ENCODE assay signal across 8 cellular contexts in the genomic region with DNA sequence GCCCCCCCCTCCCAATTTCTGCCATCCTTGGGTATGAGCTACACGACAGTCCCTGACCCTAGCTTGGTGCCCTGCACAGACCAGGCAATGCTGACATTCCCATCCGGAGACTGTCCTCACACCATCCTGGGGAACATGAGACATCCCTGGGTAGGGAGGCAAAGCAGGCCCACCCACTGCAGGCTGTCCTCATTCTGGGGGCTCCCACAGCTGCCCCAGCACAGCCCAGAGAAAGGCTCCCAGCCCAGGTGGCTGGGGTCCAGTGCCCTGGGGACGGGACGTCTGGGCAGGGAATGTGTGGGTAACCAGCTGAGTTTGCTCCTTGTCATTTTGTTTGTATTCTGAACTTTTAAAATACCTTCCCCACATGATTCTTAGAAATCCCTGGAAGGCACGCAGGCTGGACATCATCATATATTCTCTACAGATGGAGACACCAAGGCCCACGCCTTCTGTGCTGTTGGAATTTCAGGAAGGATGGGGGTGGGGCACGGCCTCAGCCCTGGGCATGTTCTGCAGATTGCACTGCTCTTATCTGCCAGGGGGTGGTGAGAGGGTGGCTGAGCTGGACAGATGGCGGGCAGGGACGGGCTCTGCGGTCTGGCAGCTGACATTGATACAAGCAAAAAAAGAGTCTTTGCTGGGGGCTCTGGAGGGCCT. TPM values are rescaled to one million over a fixed set of nuclear protein-coding genes. Genes with fewer than 3 reads are reported as not detected.
DNase-seq lines count a peak whose midpoint lies in the region; ATAC-seq and TF ChIP-seq lines count a peak whose summit lies in the region.
"Had no signal": no experiment of that assay in that cellular context is flagged by ENCODE, and none has a peak within 500 bp of the region (broad histone marks: within the 10 kb centered on the region; RNA-seq: fewer than 3 reads in every experiment).

No MANE protein-coding gene starts in this region.

- H3K4me3 Mint-ChIP-seq in T-helper 17 cell, result no peak overlapping the region

- WGBS in gastroesophageal sphincter (ENCODE audit: low coverage in 1 of 2), 2 donors, result 40% methylated on average over 4 of the region's 10 CpGs; no CpG with 5 or more reads in 1 of the 2 donors
- WGBS in testis, 2 donors, result 52 to 80% methylated on average over 6 to 10 of the region's 10 CpGs

- peak overlapping the region; percentile 45 for H3K27ac Mint-ChIP-seq in T-helper 17 cell

- H3K4me1 Mint-ChIP-seq in T-helper 17 cell, result peaks cover 9% of the 10 kb centered on the region

- DNase-seq in HUDEP-2 (lab: John Stamatoyannopoulos, UW; ENCODE audit: unreplicated experiment in 76 of 76), result peak in 65 of 76 experiments; percentile 16 to 79 (median 61)
- DNase-seq in T-helper 17 cell, result no peak
- DNase-seq in testis, result peak; percentile 83
- no peak for DNase-seq in NCI-H187 treated with DMSO at 0.1 percent for 48 hours (lab: John Stamatoyannopoulos, UW)
- DNase-seq in stimulated activated naive CD8-positive, alpha-beta T cell treated with anti-CD3 and anti-CD28 coated beads, Interleukin-15, Interleukin-2, amounts not matched to agents 100 U/mL and 50 U/mL, for 24 hours, result no peak

- no peak for TF ChIP-seq EP300 in gastroesophageal sphincter (IDR thresholded peaks at IDR 0.05)

- H3K36me3 ChIP-seq in gastroesophageal sphincter (peaks cover 0 to 26% of the 10 kb centered on the region in 2 donors), testis (ENCODE audit: low read depth, missing control alignments) (no peaks in the 10 kb centered on the region)

- H3K9me3 ChIP-seq in T-helper 17 cell (ENCODE audit: control insufficient read depth, low read length, poor library complexity, severe bottlenecking) (no peaks in the 10 kb centered on the region), gastroesophageal sphincter (no peaks in the 10 kb centered on the region), testis (no peaks in the 10 kb centered on the region)

- peaks cover 0 to 40% (median 0%) of the 10 kb centered on the region in 3 donors for H3K4me1 ChIP-seq in gastroesophageal sphincter
- peaks cover 50% of the 10 kb centered on the region for H3K4me1 ChIP-seq in testis

- TF ChIP-seq POLR2A in gastroesophageal sphincter (IDR thresholded peaks at IDR 0.05), result no peak
- no peak for TF ChIP-seq POLR2A in testis (IDR thresholded peaks at IDR 0.05)

- H3K27me3 ChIP-seq in gastroesophageal sphincter, result no peaks in the 10 kb centered on the region
- no peaks in the 10 kb centered on the region for H3K27me3 ChIP-seq in testis

- no peaks in the 10 kb centered on the region for H3K27me3 Mint-ChIP-seq in T-helper 17 cell

- no peaks in the 10 kb centered on the region for H3K36me3 Mint-ChIP-seq in T-helper 17 cell (ENCODE audit: low read depth)

- no peak overlapping the region for H3K27ac ChIP-seq in gastroesophageal sphincter
- H3K27ac ChIP-seq in testis, result peak overlapping the region in 1 of 2 donors; percentile 11

- H3K4me3 ChIP-seq in gastroesophageal sphincter (no peak overlapping the region), testis (no peak overlapping the region)
- H3K4me3 ChIP-seq: lung had no signal

- TF ChIP-seq CTCF in gastroesophageal sphincter (IDR thresholded peaks at IDR 0.05) (no peak), testis (IDR thresholded peaks at IDR 0.05) (peak in 1 of 3 experiments; percentile 10)

- ATAC-seq in T-helper 17 cell (no peak), gastroesophageal sphincter (peak; percentile 20), GM18861 (IDR thresholded peaks at IDR 0.05; ENCODE audit: unreplicated experiment) (no peak)
- no peak for ATAC-seq in stimulated activated naive CD8-positive, alpha-beta T cell treated with anti-CD3 and anti-CD28 coated beads, Interleukin-15, Interleukin-2, amounts not matched to agents 100 U/mL and 50 U/mL, for 24 hours

- intact Hi-C loops in testis (cut with DNase I; ENCODE audit: low total_unique reads), result no loop called here

RNA-seq across cellular contexts. Expression of a gene that starts 28.5 kb away (rescaled TPM):
- total RNA-seq in T-helper 17 cell (1 to 10 TPM; 3.1 to 5.0 TPM), gastroesophageal sphincter (1 to 10 TPM in 3 of 4 donors, under 1 TPM in 1; 0.94 to 4.0 (median 2.3) TPM), testis (10 to 100 TPM; 44.5 to 47.9 TPM)
- polyA plus RNA-seq in testis (ENCODE audit: insufficient read depth, low read depth, low replicate concordance), result 39.1 TPM

RNA-seq across cellular contexts. Expression of a gene that starts 48.1 kb away (rescaled TPM):
- 10 to 100 TPM; 87.1 to 91.1 TPM for total RNA-seq in T-helper 17 cell
- total RNA-seq in gastroesophageal sphincter, result 10 to 100 TPM in 3 of 4 donors, 1 to 10 TPM in 1; 6.5 to 15.5 (median 11.6) TPM
- total RNA-seq in testis, result 1 to 10 TPM; 7.1 to 7.7 TPM
- 7.6 TPM for polyA plus RNA-seq in testis (ENCODE audit: insufficient read depth, low read depth, low replicate concordance)

Comparison
In these comparisons a context has a peak if more than half of its experiments do, and no peak if none do; other contexts are left out.
1. DNase-seq: peak in HUDEP-2 (65 of 76) and testis (single experiment); none in T-helper 17 cell (0 of 3), NCI-H187 treated with DMSO at 0.1 percent for 48 hours (single experiment) and stimulated activated naive CD8-positive, alpha-beta T cell treated with anti-CD3 and anti-CD28 coated beads, Interleukin-15, Interleukin-2, amounts not matched to agents 100 U/mL and 50 U/mL, for 24 hours (single experiment).
2. RNA of a gene that starts 28.5 kb away (total RNA-seq): 44.5 to 47.9 TPM in testis; 3.1 to 5.0 TPM in T-helper 17 cell and 0.94 to 4.0 TPM in gastroesophageal sphincter; every median in the first group is over 4 times any median in the second.
3. RNA of a gene that starts 48.1 kb away (total RNA-seq): 87.1 to 91.1 TPM in T-helper 17 cell; 6.5 to 15.5 TPM in gastroesophageal sphincter and 7.1 to 7.7 TPM in testis; every median in the first group is over 4 times any median in the second.